ENCODE assay signal across 9 cellular contexts in the genomic region with DNA sequence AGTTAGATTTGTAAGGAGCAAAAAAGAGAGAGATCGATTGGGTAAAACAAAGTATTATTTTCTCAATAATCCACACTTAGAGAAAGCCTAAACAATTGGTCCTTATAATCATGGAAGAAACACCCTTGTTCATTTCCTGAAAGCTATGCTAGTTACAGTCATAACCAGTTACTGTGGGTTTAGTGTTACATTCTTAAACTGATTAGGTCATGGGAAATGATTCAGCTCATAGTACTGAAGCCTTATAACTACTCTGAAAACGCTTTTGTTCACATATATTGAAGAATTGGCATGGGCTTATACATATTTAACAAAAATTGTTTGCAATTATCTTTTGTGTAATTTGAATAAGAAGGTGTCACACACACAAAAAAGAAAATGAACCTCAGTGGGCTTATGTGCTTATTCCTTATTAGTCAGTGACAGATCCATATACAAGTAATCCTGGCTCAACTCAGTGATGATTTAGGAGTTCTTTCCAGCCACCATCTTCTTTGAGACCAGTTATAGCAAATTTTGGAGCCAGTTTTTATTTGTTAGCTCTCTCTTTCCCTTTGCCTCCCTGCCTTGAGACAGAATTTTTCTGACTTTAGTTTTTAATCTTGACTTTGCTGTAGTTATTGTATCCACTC.
DNase-seq lines count a peak whose midpoint lies in the region; ATAC-seq and TF ChIP-seq lines count a peak whose summit lies in the region.
"Had no signal": no experiment of that assay in that cellular context is flagged by ENCODE, and none has a peak within 500 bp of the region (broad histone marks: within the 10 kb centered on the region; RNA-seq: fewer than 3 reads in every experiment).

No MANE protein-coding gene starts in this region.

- no peak overlapping the region for H3K27ac ChIP-seq in caudate nucleus (ENCODE audit: low read depth, low read length)
- H3K27ac ChIP-seq: right lobe of liver had no signal

- intact Hi-C loops in natural killer cell (cut with micrococcal nuclease) (no loop called here), Caco-2 (cut with micrococcal nuclease; ENCODE audit: unreplicated experiment) (no loop called here)

- ATAC-seq in GM19035 (IDR thresholded peaks at IDR 0.05; ENCODE audit: unreplicated experiment) = peak; percentile 85
- peak; percentile 90 for ATAC-seq in HG03097 (IDR thresholded peaks at IDR 0.05; ENCODE audit: low FRiP score, unreplicated experiment)
- ATAC-seq in natural killer cell = peak; percentile 85 to 97 (median 96)

- DNase-seq in activated naive CD8-positive, alpha-beta T cell treated with anti-CD3 and anti-CD28 coated beads for 36 hours = no peak
- DNase-seq in natural killer cell = no peak
- no peak for DNase-seq in stimulated activated naive CD4-positive, alpha-beta T cell treated with Interleukin-2 at 50 U/mL for 16 hours (lab: John Stamatoyannopoulos, UW)
- no peak for DNase-seq in Caco-2
- DNase-seq in caudate nucleus (lab: John Stamatoyannopoulos, UW) = no peak
- DNase-seq in SHP77 (lab: John Stamatoyannopoulos, UW) = no peak
- DNase-seq: right lobe of liver had no signal

- BruUV-seq in Caco-2 (replicated peaks; lab: Mats Ljungman, UMichigan) = no TSS peak

- peak overlapping the region; percentile 15 for H3K27ac Mint-ChIP-seq in activated naive CD8-positive, alpha-beta T cell treated with anti-CD3 and anti-CD28 coated beads for 36 hours
- H3K27ac Mint-ChIP-seq in natural killer cell (peak overlapping the region in 1 of 2 donors; percentile 44), Caco-2 (ENCODE audit: unreplicated experiment) (no peak overlapping the region)

- H3K4me1 Mint-ChIP-seq in activated naive CD8-positive, alpha-beta T cell treated with anti-CD3 and anti-CD28 coated beads for 36 hours = peaks cover 8% of the 10 kb centered on the region
- H3K4me1 Mint-ChIP-seq in natural killer cell = peaks cover 22 to 24% of the 10 kb centered on the region in 2 donors
- no peaks in the 10 kb centered on the region for H3K4me1 Mint-ChIP-seq in Caco-2 (ENCODE audit: low read depth, unreplicated experiment)

- no peaks in the 10 kb centered on the region for H3K9me3 Mint-ChIP-seq in activated naive CD8-positive, alpha-beta T cell treated with anti-CD3 and anti-CD28 coated beads for 36 hours
- H3K9me3 Mint-ChIP-seq in natural killer cell = no peaks in the 10 kb centered on the region
- H3K9me3 Mint-ChIP-seq in Caco-2 (ENCODE audit: unreplicated experiment) = no peaks in the 10 kb centered on the region

- CTCF ChIA-PET in Caco-2 (lab: Charles Lee) = interaction anchor here (1.0 kb wide), 1 partner anchor 10 kb away, joined by 3 read pairs; no protein-coding TSS in a partner anchor

- POLR2A ChIA-PET in Caco-2 (lab: Charles Lee) = no interaction called here

- H3K36me3 Mint-ChIP-seq in activated naive CD8-positive, alpha-beta T cell treated with anti-CD3 and anti-CD28 coated beads for 36 hours = no peaks in the 10 kb centered on the region
- H3K36me3 Mint-ChIP-seq in natural killer cell (no peaks in the 10 kb centered on the region), Caco-2 (ENCODE audit: insufficient read depth, unreplicated experiment) (no peaks in the 10 kb centered on the region)

- no peak overlapping the region for H3K4me3 ChIP-seq in Caco-2 (ENCODE audit: low read depth, low read length)
- H3K4me3 ChIP-seq: right lobe of liver had no signal

- no peaks in the 10 kb centered on the region for H3K4me1 ChIP-seq in Caco-2
- H3K4me1 ChIP-seq: right lobe of liver had no signal

- no peaks in the 10 kb centered on the region for H3K36me3 ChIP-seq in Caco-2 (ENCODE audit: control insufficient read depth, insufficient read depth, low read length)
- H3K36me3 ChIP-seq: right lobe of liver had no signal

- H3K27me3 ChIP-seq in Caco-2 (replicated peaks; ENCODE audit: control insufficient read depth, insufficient read depth, low read length) = no peaks in the 10 kb centered on the region
- H3K27me3 ChIP-seq: right lobe of liver had no signal

- no peaks in the 10 kb centered on the region for H3K9me3 ChIP-seq in Caco-2
- H3K9me3 ChIP-seq: right lobe of liver had no signal

- H3K4me3 Mint-ChIP-seq in activated naive CD8-positive, alpha-beta T cell treated with anti-CD3 and anti-CD28 coated beads for 36 hours = no peak overlapping the region
- H3K4me3 Mint-ChIP-seq in natural killer cell = no peak overlapping the region
- H3K4me3 Mint-ChIP-seq in Caco-2 (ENCODE audit: unreplicated experiment) = no peak overlapping the region

- no peak for TF ChIP-seq CTCF in natural killer cell (IDR thresholded peaks at IDR 0.05)
- TF ChIP-seq CTCF in Caco-2 (IDR thresholded peaks at IDR 0.05; ENCODE audit: insufficient read depth in 1 of 2, low read depth in 1 of 2, low read length in 1 of 2, severe bottlenecking in 1 of 2, unreplicated experiment in 1 of 2) = no peak

- H3K27me3 Mint-ChIP-seq in activated naive CD8-positive, alpha-beta T cell treated with anti-CD3 and anti-CD28 coated beads for 36 hours = peaks cover 8% of the 10 kb centered on the region
- H3K27me3 Mint-ChIP-seq in natural killer cell (ENCODE audit: low read depth in 2 of 2) (peaks cover 0 to 2% of the 10 kb centered on the region in 2 donors), Caco-2 (ENCODE audit: insufficient read depth, unreplicated experiment) (peaks cover 3% of the 10 kb centered on the region)
